In the genomic region with DNA sequence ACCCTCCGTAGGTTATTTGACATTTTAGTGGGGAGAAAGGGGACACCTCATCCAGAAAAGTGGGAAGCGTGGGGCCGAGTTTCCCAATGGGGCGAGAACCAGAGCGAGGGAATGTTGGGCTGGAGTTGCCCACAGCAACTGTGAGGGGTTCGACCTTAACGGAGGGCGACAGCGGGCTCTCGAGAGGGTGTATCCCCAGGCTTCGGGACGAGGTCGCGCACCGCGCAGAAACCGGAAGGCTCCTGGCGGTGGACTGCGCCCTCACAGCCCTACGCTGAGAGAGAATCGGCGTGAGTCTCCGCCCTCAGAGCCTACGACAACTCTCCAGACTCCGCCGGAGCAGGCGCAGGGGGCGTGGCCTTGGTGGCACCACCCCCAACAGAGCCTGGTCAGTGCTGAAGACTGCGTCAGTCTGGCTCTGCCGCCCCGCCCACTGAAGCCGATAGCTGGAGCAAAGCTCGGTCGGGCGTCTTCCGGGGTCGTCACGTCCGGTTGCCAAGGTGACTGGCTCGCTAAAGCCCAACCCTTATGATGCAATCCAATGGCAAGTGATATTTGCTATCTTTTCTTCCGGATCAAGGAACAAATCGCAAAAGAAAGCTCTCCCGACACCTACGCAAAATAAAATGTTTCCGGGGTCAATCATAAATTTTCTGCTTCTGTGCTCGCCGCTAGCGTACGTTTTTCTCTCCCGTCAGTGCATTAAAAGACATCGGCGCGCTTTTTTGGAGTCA, we compare ENCODE assay signal across 8 cellular contexts. TPM values are rescaled to one million over a fixed set of nuclear protein-coding genes. Genes with fewer than 3 reads are reported as not detected.
A peak's percentile ranks its signal among the peaks of the same experiment; 100 is the strongest.
DNase-seq lines count a peak whose midpoint lies in the region; ATAC-seq and TF ChIP-seq lines count a peak whose summit lies in the region.

LRIF1 (minus strand) TSS at position 257 of the 734 bp plus-strand sequence; CDS start at position 23, 234 bp downstream.

- H3K27ac Mint-ChIP-seq in T-cell = peak within 1 kb of the TSS; percentile 96 to 99
- H3K27ac Mint-ChIP-seq in type B pancreatic cell = peak within 1 kb of the TSS; percentile 92

- ATAC-seq in HG02759 (IDR thresholded peaks at IDR 0.05; ENCODE audit: unreplicated experiment) (peak; percentile 96), T-cell (replicated peaks in 1 of 4) (peak; percentile 92 to 99 (median 97)), heart left ventricle (peak; percentile 100)

- H3K36me3 Mint-ChIP-seq in T-cell = peaks cover 41% of the 10 kb centered on the region
- peaks cover 22% of the 10 kb centered on the region for H3K36me3 Mint-ChIP-seq in type B pancreatic cell

- peaks cover 0 to 22% (median 8%) of the 10 kb centered on the region in 9 donors for H3K27me3 ChIP-seq in heart left ventricle

- H3K9me3 Mint-ChIP-seq in T-cell (peaks cover 24 to 43% (median 29%) of the 10 kb centered on the region in 3 donors), type B pancreatic cell (peaks cover 16% of the 10 kb centered on the region)

- CTCF ChIA-PET in T-cell (lab: Charles Lee) = interaction anchor here in 1 of 2 donors (0.6 to 1.2 kb wide), 10 partner anchors 10 to 344 kb away, joined by 3 to 7 read pairs (median 3); partner anchors contain the start of gene CD53

- POLR2A ChIA-PET in T-cell (lab: Charles Lee) = interaction anchor here (0.6 to 1.2 kb wide), 6 partner anchors 79 to 238 kb away, joined by 3 to 5 read pairs (median 3); partner anchors contain the start of gene CD53 (in 1 of the 2)

- intact Hi-C loops in heart left ventricle (cut with DNase I) = no loop called here

- H3K27ac ChIP-seq in adipose tissue (ENCODE audit: low read depth, low read length) (peak within 1 kb of the TSS; percentile 74), heart left ventricle (peak within 1 kb of the TSS; percentile 70 to 99 (median 94))

- H3K4me3 Mint-ChIP-seq in T-cell (peak within 1 kb of the TSS; percentile 83 to 94 (median 88)), type B pancreatic cell (peak within 1 kb of the TSS; percentile 89)

- peaks cover 11 to 13% of the 10 kb centered on the region in 2 donors for H3K27me3 Mint-ChIP-seq in T-cell
- peaks cover 6% of the 10 kb centered on the region for H3K27me3 Mint-ChIP-seq in type B pancreatic cell

- peaks cover 0 to 21% (median 12%) of the 10 kb centered on the region in 12 donors for H3K4me1 ChIP-seq in heart left ventricle

- TF ChIP-seq CTCF in GM12873 (IDR thresholded peaks at IDR 0.05; ENCODE audit: insufficient read depth, low read depth, low read length, missing control alignments) (peak; percentile 56), heart left ventricle (IDR thresholded peaks at IDR 0.05) (peak; percentile 18 to 67 (median 39)), type B pancreatic cell (conservative IDR thresholded peaks at IDR 0.05) (peak; percentile 67)

- DNase-seq in NCI-H1436 (lab: John Stamatoyannopoulos, UW) (peak; percentile 100), T-cell (peak; percentile 95 to 100 (median 100)), heart left ventricle (peak; percentile 99 to 100 (median 100)), pons (ENCODE audit: low spot score) (peak; percentile 98), type B pancreatic cell (ENCODE audit: extremely low spot score, unreplicated experiment) (peak; percentile 91)

- 1 to 2% (median 2%) methylated on average over 53 of the region's 53 CpGs for WGBS in adipose tissue, 3 donors
- 1 to 5% (median 2%) methylated on average over 33 to 53 of the region's 53 CpGs for WGBS in heart left ventricle, 4 donors

- H3K36me3 ChIP-seq in heart left ventricle = peaks cover 0 to 5% (median 0%) of the 10 kb centered on the region in 9 donors

- peaks cover 0 to 59% (median 21%) of the 10 kb centered on the region in 12 donors for H3K9me3 ChIP-seq in heart left ventricle

- H3K4me1 Mint-ChIP-seq in T-cell (peaks cover 38 to 43% (median 40%) of the 10 kb centered on the region in 3 donors), type B pancreatic cell (ENCODE audit: unreplicated experiment) (peaks cover 4% of the 10 kb centered on the region)

- peak; percentile 43 to 95 for TF ChIP-seq POLR2A in heart left ventricle (IDR thresholded peaks at IDR 0.05)

- peak within 1 kb of the TSS; percentile 39 to 80 (median 71) for H3K4me3 ChIP-seq in heart left ventricle

RNA-seq across cellular contexts. Expression of gene LRIF1, which starts in this region (rescaled TPM):
- total RNA-seq in T-cell (10 to 100 TPM in 3 of 5 donors, 1 to 10 TPM in 2; 6.4 to 23.8 (median 19.9) TPM), heart left ventricle (10 to 100 TPM; 11.5 to 17.8 (median 15.4) TPM), type B pancreatic cell (ENCODE audit: low replicate concordance) (10.1 and 15.7 TPM in 2 replicates)
- polyA plus RNA-seq in adipose tissue (1 to 10 TPM; 3.0 to 8.7 (median 3.5) TPM), heart left ventricle (10 to 100 TPM; 11.4 to 11.8 TPM)

Comparison
In these comparisons a context has a peak if more than half of its experiments do, and no peak if none do; other contexts are left out.
1. Peak in every context shown above with its lines: DNase-seq, ATAC-seq, H3K4me3 ChIP-seq and H3K27ac ChIP-seq.